Comparison of ENCODE assay signal across 16 cellular contexts in the genomic region with DNA sequence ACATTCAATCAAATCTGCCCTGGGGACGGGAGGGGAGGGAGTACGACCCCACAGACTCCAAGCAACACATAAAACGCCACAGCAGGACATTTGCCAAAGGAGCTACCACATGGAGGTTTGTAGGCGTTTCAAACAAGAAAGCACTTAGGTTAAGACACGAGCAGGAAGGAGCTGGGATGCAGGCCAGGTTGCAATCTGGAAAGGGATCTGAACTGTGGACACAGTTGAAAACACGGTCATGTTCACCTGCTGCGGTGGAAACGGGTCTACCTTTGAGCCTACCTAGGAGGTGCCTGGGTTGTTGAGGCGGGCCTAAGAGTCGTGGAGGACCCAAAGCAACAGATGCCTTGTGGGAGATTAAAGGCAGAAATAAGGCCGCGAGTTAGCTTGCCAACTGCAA.
"Had no signal": no experiment of that assay in that cellular context is flagged by ENCODE, and none has a peak within 500 bp of the region (broad histone marks: within the 10 kb centered on the region; RNA-seq: fewer than 3 reads in every experiment).

No MANE protein-coding gene starts in this region.

- H3K27ac ChIP-seq: lower lobe of right lung, SK-N-MC had no signal

- H3K27ac Mint-ChIP-seq: activated CD8-positive, alpha-beta T cell treated with anti-CD3 and anti-CD28 coated beads, Interleukin-2, amount 10 ng/mL, durations not matched to agents 7 days and 5 days; activated naive CD8-positive, alpha-beta T cell treated with anti-CD3 and anti-CD28 coated beads, Interleukin-2, amount 50 U/mL, for 24 hours; naive thymus-derived CD8-positive, alpha-beta T cell; T-cell had no signal

- H3K4me3 ChIP-seq: lower lobe of right lung, SK-N-MC had no signal

- H3K27me3 Mint-ChIP-seq: activated naive CD8-positive, alpha-beta T cell treated with anti-CD3 and anti-CD28 coated beads, Interleukin-2, amount 50 U/mL, for 24 hours; naive thymus-derived CD8-positive, alpha-beta T cell; T-cell had no signal

- ATAC-seq: activated CD8-positive, alpha-beta T cell treated with anti-CD3 and anti-CD28 coated beads, Interleukin-2, amount 10 ng/mL, durations not matched to agents 7 days and 5 days; activated naive CD8-positive, alpha-beta T cell treated with anti-CD3 and anti-CD28 coated beads, Interleukin-2, amount 50 U/mL, for 24 hours; lower lobe of right lung; naive thymus-derived CD8-positive, alpha-beta T cell; T-cell; WTC11 had no signal

- H3K9me3 ChIP-seq: lower lobe of right lung had no signal

- H3K9me3 Mint-ChIP-seq: activated naive CD8-positive, alpha-beta T cell treated with anti-CD3 and anti-CD28 coated beads, Interleukin-2, amount 50 U/mL, for 24 hours; activated T-helper 1 cell treated with anti-CD3 and anti-CD28 coated beads, Interleukin-12 subunit alpha, Interleukin-12 subunit beta, Interleukin-2, Interleukin-4 antibody, amounts not matched to agents 30 ng/mL and 10 ng/mL and 1 ng/mL, durations not matched to agents 14 hours and 24 hours and 36 hours; naive thymus-derived CD8-positive, alpha-beta T cell; T-cell; WTC11 had no signal

- DNase-seq: activated CD4-positive, alpha-beta T cell treated with anti-CD3 and anti-CD28 coated beads for 48 hours; activated CD8-positive, alpha-beta memory T cell treated with anti-CD3 and anti-CD28 coated beads, Interleukin-2, amount 50 U/mL, for 48 hours; activated CD8-positive, alpha-beta T cell treated with anti-CD3 and anti-CD28 coated beads, Interleukin-2, amount 10 ng/mL, durations not matched to agents 7 days and 5 days; activated naive CD4-positive, alpha-beta T cell treated with Interleukin-2 at 50 U/mL for 16 hours; activated naive CD8-positive, alpha-beta T cell treated with anti-CD3 and anti-CD28 coated beads, Interleukin-2, amount 50 U/mL, for 24 hours; lower lobe of right lung; midbrain; naive thymus-derived CD8-positive, alpha-beta T cell; stimulated activated CD4-positive, alpha-beta T cell treated with anti-CD3 and anti-CD28 coated beads, Interleukin-15, amount 100 ng/mL, for 24 hours; stimulated activated CD4-positive, alpha-beta T cell treated with anti-CD3 and anti-CD28 coated beads, Interleukin-4, amount 100 ng/mL, for 4 hours; T-cell; T1000; trophoblast cell had no signal

- H3K4me3 Mint-ChIP-seq: activated CD8-positive, alpha-beta T cell treated with anti-CD3 and anti-CD28 coated beads, Interleukin-2, amount 10 ng/mL, durations not matched to agents 7 days and 5 days; activated naive CD8-positive, alpha-beta T cell treated with anti-CD3 and anti-CD28 coated beads, Interleukin-2, amount 50 U/mL, for 24 hours; activated T-helper 1 cell treated with anti-CD3 and anti-CD28 coated beads, Interleukin-12 subunit alpha, Interleukin-12 subunit beta, Interleukin-2, Interleukin-4 antibody, amounts not matched to agents 30 ng/mL and 10 ng/mL and 1 ng/mL, durations not matched to agents 14 hours and 24 hours and 36 hours; naive thymus-derived CD8-positive, alpha-beta T cell; T-cell; WTC11 had no signal
